In genomic region chr14:89078021-89078676, GRCh38 we compare ENCODE assay signal across 29 cellular contexts.
"Had no signal": no experiment of that assay in that cellular context is flagged by ENCODE, and none has a peak within 500 bp of the region (broad histone marks: within the 10 kb centered on the region; RNA-seq: fewer than 3 reads in every experiment).

No MANE protein-coding gene starts in this region.

- H3K27ac ChIP-seq: ascending aorta, brain microvascular endothelial cell, foreskin keratinocyte, heart right ventricle, left ventricle myocardium inferior, neutrophil, ovary, prostate gland, sigmoid colon, thyroid gland, VCaP had no signal

- H3K36me3 ChIP-seq: adrenal gland, ascending aorta, brain microvascular endothelial cell, heart right ventricle, left ventricle myocardium inferior, neutrophil, ovary, prostate gland, sigmoid colon, thyroid gland had no signal

- H3K27ac Mint-ChIP-seq: activated naive CD4-positive, alpha-beta T cell treated with anti-CD3 and anti-CD28 coated beads for 36 hours; activated naive CD8-positive, alpha-beta T cell treated with anti-CD3 and anti-CD28 coated beads for 36 hours; endodermal cell; naive thymus-derived CD8-positive, alpha-beta T cell; stimulated activated effector memory CD8-positive, alpha-beta T cell treated with anti-CD3 and anti-CD28 coated beads, Interleukin-12 subunit alpha, Interleukin-12 subunit beta, amount 100 ng/mL, for 72 hours; stimulated activated naive CD8-positive, alpha-beta T cell treated with anti-CD3 and anti-CD28 coated beads, Interleukin-15, Interleukin-2, amounts not matched to agents 100 ng/mL and 50 ng/mL, for 24 hours; T-helper 1 cell treated with Interleukin-12 subunit alpha and Interleukin-12 subunit beta and Interleukin-4 antibody, amounts not matched to agents 30 μg/mL and 1 μg/mL, for 36 hours had no signal

- H3K27me3 ChIP-seq: adrenal gland, ascending aorta, brain microvascular endothelial cell, heart right ventricle, ovary, sigmoid colon, thyroid gland had no signal

- FAIRE-seq: islet of Langerhans, small intestine, TTC549 had no signal

- ATAC-seq: esophagus mucosa; foreskin keratinocyte; naive thymus-derived CD8-positive, alpha-beta T cell; stimulated activated effector memory CD8-positive, alpha-beta T cell treated with anti-CD3 and anti-CD28 coated beads, Interleukin-12 subunit alpha, Interleukin-12 subunit beta, amount 100 ng/mL, for 72 hours had no signal

- H3K4me1 Mint-ChIP-seq: activated naive CD8-positive, alpha-beta T cell treated with anti-CD3 and anti-CD28 coated beads for 36 hours; endodermal cell; stimulated activated effector memory CD8-positive, alpha-beta T cell treated with anti-CD3 and anti-CD28 coated beads, Interleukin-12 subunit alpha, Interleukin-12 subunit beta, amount 100 ng/mL, for 72 hours had no signal

- DNase-seq: activated CD4-positive, alpha-beta T cell treated with anti-CD3 and anti-CD28 coated beads for 4 hours; activated CD4-positive, alpha-beta T cell treated with anti-CD3 and anti-CD28 coated beads, Interleukin-2, amount 50 U/mL, for 4 hours; activated effector memory CD4-positive, alpha-beta T cell treated with Interleukin-2 at 50 U/mL for 16 hours; activated naive CD4-positive, alpha-beta T cell treated with anti-CD3 and anti-CD28 coated beads for 36 hours; activated naive CD8-positive, alpha-beta T cell treated with anti-CD3 and anti-CD28 coated beads for 36 hours; brain microvascular endothelial cell; endodermal cell; foreskin keratinocyte; heart right ventricle; left ventricle myocardium inferior; naive thymus-derived CD8-positive, alpha-beta T cell; sigmoid colon; small intestine; stimulated activated CD4-positive, alpha-beta T cell treated with anti-CD3 and anti-CD28 coated beads, Interleukin-4, amount 100 ng/mL, for 24 hours; SW 1271; T-helper 9 cell; thyroid gland had no signal

- H3K36me3 Mint-ChIP-seq: activated naive CD8-positive, alpha-beta T cell treated with anti-CD3 and anti-CD28 coated beads for 36 hours; stimulated activated effector memory CD8-positive, alpha-beta T cell treated with anti-CD3 and anti-CD28 coated beads, Interleukin-12 subunit alpha, Interleukin-12 subunit beta, amount 100 ng/mL, for 72 hours had no signal

- H3K4me3 Mint-ChIP-seq: activated naive CD4-positive, alpha-beta T cell treated with anti-CD3 and anti-CD28 coated beads for 36 hours; activated naive CD8-positive, alpha-beta T cell treated with anti-CD3 and anti-CD28 coated beads for 36 hours; endodermal cell; naive thymus-derived CD8-positive, alpha-beta T cell; stimulated activated effector memory CD8-positive, alpha-beta T cell treated with anti-CD3 and anti-CD28 coated beads, Interleukin-12 subunit alpha, Interleukin-12 subunit beta, amount 100 ng/mL, for 72 hours; stimulated activated naive CD8-positive, alpha-beta T cell treated with anti-CD3 and anti-CD28 coated beads, Interleukin-15, Interleukin-2, amounts not matched to agents 100 ng/mL and 50 ng/mL, for 24 hours; T-helper 1 cell treated with Interleukin-12 subunit alpha and Interleukin-12 subunit beta and Interleukin-4 antibody, amounts not matched to agents 30 μg/mL and 1 μg/mL, for 36 hours had no signal

- H3K9me3 ChIP-seq: adrenal gland, ascending aorta, heart right ventricle, left ventricle myocardium inferior, neutrophil, ovary, prostate gland, sigmoid colon, thyroid gland had no signal

- H3K4me3 ChIP-seq: adrenal gland, ascending aorta, heart right ventricle, left ventricle myocardium inferior, ovary, prostate gland, sigmoid colon, thyroid gland had no signal

- H3K4me1 ChIP-seq: adrenal gland, ascending aorta, foreskin keratinocyte, heart right ventricle, left ventricle myocardium inferior, prostate gland, sigmoid colon, thyroid gland had no signal

- H3K9me3 Mint-ChIP-seq: activated naive CD4-positive, alpha-beta T cell treated with anti-CD3 and anti-CD28 coated beads for 36 hours; activated naive CD8-positive, alpha-beta T cell treated with anti-CD3 and anti-CD28 coated beads for 36 hours; endodermal cell; naive thymus-derived CD8-positive, alpha-beta T cell; stimulated activated effector memory CD8-positive, alpha-beta T cell treated with anti-CD3 and anti-CD28 coated beads, Interleukin-12 subunit alpha, Interleukin-12 subunit beta, amount 100 ng/mL, for 72 hours; stimulated activated naive CD8-positive, alpha-beta T cell treated with anti-CD3 and anti-CD28 coated beads, Interleukin-15, Interleukin-2, amounts not matched to agents 100 ng/mL and 50 ng/mL, for 24 hours; T-helper 1 cell treated with Interleukin-12 subunit alpha and Interleukin-12 subunit beta and Interleukin-4 antibody, amounts not matched to agents 30 μg/mL and 1 μg/mL, for 36 hours had no signal
